ENCODE assay signal across 12 cellular contexts in genomic region chr2:174325373-174325772, GRCh38. TPM values are rescaled to one million over a fixed set of nuclear protein-coding genes. Genes with fewer than 3 reads are reported as not detected.
DNase-seq lines count a peak whose midpoint lies in the region; ATAC-seq, FAIRE-seq and TF ChIP-seq lines count a peak whose summit lies in the region.
"Had no signal": no experiment of that assay in that cellular context is flagged by ENCODE, and none has a peak within 500 bp of the region (broad histone marks: within the 10 kb centered on the region; RNA-seq: fewer than 3 reads in every experiment).

No MANE protein-coding gene starts in this region.

- H3K4me3 Mint-ChIP-seq in CD4-positive, alpha-beta T cell = peak overlapping the region; percentile 58
- peak overlapping the region; percentile 77 for H3K4me3 Mint-ChIP-seq in mesothelial cell of epicardium
- no peak overlapping the region for H3K4me3 Mint-ChIP-seq in activated CD8-positive, alpha-beta memory T cell treated with anti-CD3 and anti-CD28 coated beads, Interleukin-2, amount 10 ng/mL, durations not matched to agents 7 days and 5 days

- H3K4me1 ChIP-seq in HEK293 (ENCODE audit: control insufficient read depth, insufficient read depth, low read length) = no peaks in the 10 kb centered on the region
- peaks cover 8 to 24% of the 10 kb centered on the region in 2 experiments; a peak in 3 of 5 replicates for H3K4me1 ChIP-seq in K562 (replicated peaks in 1 of 2; ENCODE audit: control insufficient read depth in 2 of 2, insufficient read depth in 2 of 2, low read length in 2 of 2)
- peaks cover 10% of the 10 kb centered on the region for H3K4me1 ChIP-seq in mammary epithelial cell (ENCODE audit: insufficient read depth, low read length)

- H3K27ac Mint-ChIP-seq in CD4-positive, alpha-beta T cell = no peak overlapping the region
- no peak overlapping the region for H3K27ac Mint-ChIP-seq in mesothelial cell of epicardium
- H3K27ac Mint-ChIP-seq in activated CD8-positive, alpha-beta memory T cell treated with anti-CD3 and anti-CD28 coated beads, Interleukin-2, amount 10 ng/mL, durations not matched to agents 7 days and 5 days = no peak overlapping the region

- WGBS in K562 (ENCODE audit: insufficient coverage, low coverage, missing lambda C conversion rate) = 88% methylated on average over 13 of the region's 16 CpGs
- 97% methylated on average over 10 of the region's 16 CpGs for WGBS in mammary epithelial cell (ENCODE audit: low coverage, missing lambda C conversion rate)

- dilution Hi-C loops in mammary epithelial cell (cut with HindIII; ENCODE audit: low sequenced_read_pairs) = no loop called here

- TF ChIP-seq RAD21 in K562 (CRISPR knock-in tag; conservative IDR thresholded peaks at IDR 0.05 in 1 of 2, IDR thresholded peaks at IDR 0.05 in 1 of 2) = no peak

- FAIRE-seq in K562 (lab: Jason Lieb, UNC) = no peak
- FAIRE-seq: endometrium had no signal

- peak overlapping the region in 1 of 2 experiments; percentile 63; a peak in 3 of 4 replicates for H3K9ac ChIP-seq in K562 (ENCODE audit: insufficient read depth in 1 of 2, low read depth in 2 of 2, low read length in 2 of 2)
- no peak overlapping the region for H3K9ac ChIP-seq in mammary epithelial cell (ENCODE audit: insufficient read depth, low read length)
- H3K9ac ChIP-seq: BLaER1 treated with 17β-estradiol and CSF1 and Interleukin-3, amounts not matched to agents 10 nM and 100 nM had no signal

- H3K36me3 ChIP-seq in HEK293 (ENCODE audit: control insufficient read depth in 2 of 2, insufficient read depth in 1 of 2, low read length in 2 of 2) (no peaks in the 10 kb centered on the region), K562 (ENCODE audit: control insufficient read depth, insufficient read depth, low read length) (no peaks in the 10 kb centered on the region), mammary epithelial cell (ENCODE audit: insufficient read depth, low read length) (no peaks in the 10 kb centered on the region)
- H3K36me3 ChIP-seq: ascending aorta; BLaER1 treated with 17β-estradiol and CSF1 and Interleukin-3, amounts not matched to agents 10 nM and 100 nM had no signal

- H4K20me1 ChIP-seq in K562 (replicated peaks; ENCODE audit: control insufficient read depth, insufficient read depth, low read length) = no peaks in the 10 kb centered on the region
- no peaks in the 10 kb centered on the region for H4K20me1 ChIP-seq in mammary epithelial cell (ENCODE audit: insufficient read depth, low read length)

- H3K4me3 ChIP-seq in HEK293 (ENCODE audit: low read depth, low read length) = no peak overlapping the region
- H3K4me3 ChIP-seq in K562 = no peak overlapping the region; the same call in 1 of the 2 replicates
- H3K4me3 ChIP-seq in mammary epithelial cell (replicated peaks in 1 of 3; ENCODE audit: insufficient read depth in 1 of 3, low read depth in 2 of 3, low read length in 3 of 3) = no peak overlapping the region

- H3K4me2 ChIP-seq in K562 (ENCODE audit: insufficient read depth, low read length) (peak overlapping the region; percentile 80), mammary epithelial cell (ENCODE audit: insufficient read depth, low read depth, low read length) (no peak overlapping the region)

- no peaks in the 10 kb centered on the region for H3K9me3 Mint-ChIP-seq in CD4-positive, alpha-beta T cell
- no peaks in the 10 kb centered on the region for H3K9me3 Mint-ChIP-seq in mesothelial cell of epicardium
- no peaks in the 10 kb centered on the region for H3K9me3 Mint-ChIP-seq in activated CD8-positive, alpha-beta memory T cell treated with anti-CD3 and anti-CD28 coated beads, Interleukin-2, amount 10 ng/mL, durations not matched to agents 7 days and 5 days (ENCODE audit: low read depth)

- peaks cover 96% of the 10 kb centered on the region for H3K27me3 Mint-ChIP-seq in CD4-positive, alpha-beta T cell
- H3K27me3 Mint-ChIP-seq in mesothelial cell of epicardium (ENCODE audit: low read depth) = peaks cover 57% of the 10 kb centered on the region
- peaks cover 90% of the 10 kb centered on the region for H3K27me3 Mint-ChIP-seq in activated CD8-positive, alpha-beta memory T cell treated with anti-CD3 and anti-CD28 coated beads, Interleukin-2, amount 10 ng/mL, durations not matched to agents 7 days and 5 days

- H3K4me1 Mint-ChIP-seq in CD4-positive, alpha-beta T cell (ENCODE audit: low read depth) = peaks cover 34% of the 10 kb centered on the region
- H3K4me1 Mint-ChIP-seq in mesothelial cell of epicardium = peaks cover 37% of the 10 kb centered on the region
- peaks cover 22% of the 10 kb centered on the region for H3K4me1 Mint-ChIP-seq in activated CD8-positive, alpha-beta memory T cell treated with anti-CD3 and anti-CD28 coated beads, Interleukin-2, amount 10 ng/mL, durations not matched to agents 7 days and 5 days

- no peak for ATAC-seq in CD4-positive, alpha-beta T cell (ENCODE audit: poor library complexity)
- ATAC-seq in K562 = peak; percentile 33
- no peak for ATAC-seq in activated CD8-positive, alpha-beta memory T cell treated with anti-CD3 and anti-CD28 coated beads, Interleukin-2, amount 10 ng/mL, durations not matched to agents 7 days and 5 days

- H3K36me3 Mint-ChIP-seq in CD4-positive, alpha-beta T cell (ENCODE audit: low read depth) = no peaks in the 10 kb centered on the region
- H3K36me3 Mint-ChIP-seq in mesothelial cell of epicardium = no peaks in the 10 kb centered on the region
- no peaks in the 10 kb centered on the region for H3K36me3 Mint-ChIP-seq in activated CD8-positive, alpha-beta memory T cell treated with anti-CD3 and anti-CD28 coated beads, Interleukin-2, amount 10 ng/mL, durations not matched to agents 7 days and 5 days

- TF ChIP-seq POLR2A in K562 (conservative IDR thresholded peaks at IDR 0.05) = no peak

- CTCF ChIA-PET in CD4-positive, alpha-beta T cell (lab: Charles Lee) = interaction anchor here (1.0 to 2.0 kb wide), 2 partner anchors 11 to 16 kb away, joined by 3 to 7 read pairs; no protein-coding TSS in a partner anchor
- CTCF ChIA-PET in HEK293 (lab: Yijun Ruan, JAX) = no interaction called here
- CTCF ChIA-PET in K562 (lab: Yijun Ruan, JAX; ENCODE audit: low intra/inter-chr PET ratio) = no interaction called here
- CTCF ChIA-PET in mammary epithelial cell (lab: Charles Lee; ENCODE audit: low non-redundant PET) = no interaction called here
- CTCF ChIA-PET in activated CD8-positive, alpha-beta memory T cell treated with anti-CD3 and anti-CD28 coated beads, Interleukin-2, amount 10 ng/mL, durations not matched to agents 7 days and 5 days (lab: Charles Lee) = interaction anchor here (0.8 to 3.5 kb wide), 5 partner anchors 9 to 746 kb away, joined by 3 to 27 read pairs (median 3); no protein-coding TSS in a partner anchor

- no TSS peak for BruUV-seq in K562 (replicated peaks; lab: Mats Ljungman, UMichigan)
- BruUV-seq in mammary epithelial cell (replicated peaks; lab: Mats Ljungman, UMichigan) = no TSS peak

- peak overlapping the region; percentile 87 for H2AFZ ChIP-seq in K562 (ENCODE audit: low read depth, low read length)
- no peak overlapping the region for H2AFZ ChIP-seq in mammary epithelial cell (ENCODE audit: low read depth, low read length)

- H3K9me3 ChIP-seq in CD4-positive, alpha-beta T cell (ENCODE audit: control insufficient read depth, low read length) = no peaks in the 10 kb centered on the region
- no peaks in the 10 kb centered on the region for H3K9me3 ChIP-seq in HEK293 (ENCODE audit: control insufficient read depth, insufficient read depth, low read depth, low read length)
- H3K9me3 ChIP-seq in K562 (replicated peaks; ENCODE audit: control insufficient read depth, insufficient read depth, low read depth, low read length) = no peaks in the 10 kb centered on the region
- no peaks in the 10 kb centered on the region for H3K9me3 ChIP-seq in mammary epithelial cell (replicated peaks; ENCODE audit: insufficient read depth, low read length)
- H3K9me3 ChIP-seq: ascending aorta had no signal

- POLR2A ChIA-PET in CD4-positive, alpha-beta T cell (lab: Charles Lee) = no interaction called here
- POLR2A ChIA-PET in HEK293 (lab: Yijun Ruan, JAX) (interaction anchor here (0.7 to 1.8 kb wide), 2 partner anchors 11 to 77 kb away, joined by 3 to 5 read pairs; partner anchors contain the start of gene OLA1), K562 (lab: Yijun Ruan, JAX) (interaction anchor here (1.1 to 1.9 kb wide), 3 partner anchors 8 to 12 kb away, joined by 3 to 9 read pairs (median 6); no protein-coding TSS in a partner anchor)

- no peak for DNase-seq in CD4-positive, alpha-beta T cell
- DNase-seq in K562 (ENCODE audit: extremely low read depth in 1 of 4, low spot score in 3 of 4) (peak in 1 of 4 experiments; percentile 27), mesothelial cell of epicardium (ENCODE audit: low spot score in 2 of 2, unreplicated experiment in 2 of 2) (no peak), mammary epithelial cell (no peak)
- no peak for DNase-seq in stimulated activated naive CD4-positive, alpha-beta T cell treated with Interleukin-2 at 50 U/mL for 16 hours (lab: John Stamatoyannopoulos, UW)
- DNase-seq in NK-92 treated with Interleukin-12 subunit alpha and Interleukin-12 subunit beta, amount 100 ng/mL, for 24 hours (lab: John Stamatoyannopoulos, UW) = no peak
- no peak for DNase-seq in activated CD8-positive, alpha-beta memory T cell treated with anti-CD3 and anti-CD28 coated beads, Interleukin-2, amount 10 ng/mL, durations not matched to agents 7 days and 5 days
- DNase-seq: activated CD4-positive, alpha-beta T cell treated with anti-CD3 and anti-CD28 coated beads, Interleukin-2, amount 50 U/mL, for 4 hours had no signal

- H3K27me3 ChIP-seq in CD4-positive, alpha-beta T cell (ENCODE audit: control insufficient read depth, insufficient read depth, low read length) = peaks cover 75% of the 10 kb centered on the region
- H3K27me3 ChIP-seq in K562 (ENCODE audit: control insufficient read depth in 2 of 2, insufficient read depth in 2 of 2, low read length in 2 of 2) = peaks cover 20 to 26% of the 10 kb centered on the region in 2 experiments
- H3K27me3 ChIP-seq in mammary epithelial cell (ENCODE audit: insufficient read depth, low read length) = peaks cover 29% of the 10 kb centered on the region

- no peak for TF ChIP-seq EP300 in K562 (IDR thresholded peaks at IDR 0.05; ENCODE audit: low read length)

- intact Hi-C loops in CD4-positive, alpha-beta T cell (cut with DNase I, micrococcal nuclease) = loop anchor here in 1 of 2 experiments (5.0 kb wide), 1 partner anchor 78 kb away; the partner anchor contains the start of gene OLA1
- intact Hi-C loops in K562 (cut with micrococcal nuclease) (no loop called here), mammary epithelial cell (cut with micrococcal nuclease) (no loop called here)

- H3K27ac ChIP-seq in CD4-positive, alpha-beta T cell (ENCODE audit: low read depth, low read length) = no peak overlapping the region
- H3K27ac ChIP-seq in HEK293 (ENCODE audit: extremely low read depth, low read depth, low read length) (no peak overlapping the region), K562 (ENCODE audit: extremely low read depth, low read depth, low read length) (peak overlapping the region; percentile 54; the same call in 2 of the 3 replicates), mammary epithelial cell (ENCODE audit: insufficient read depth, low read depth, low read length) (no peak overlapping the region)
- H3K27ac ChIP-seq: ascending aorta; BLaER1 treated with 17β-estradiol and CSF1 and Interleukin-3, amounts not matched to agents 10 nM and 100 nM had no signal

- H3K79me2 ChIP-seq in K562 (ENCODE audit: control insufficient read depth, insufficient read depth, low read length) (no peaks in the 10 kb centered on the region), mammary epithelial cell (ENCODE audit: insufficient read depth, low read length) (no peaks in the 10 kb centered on the region)

- in situ Hi-C loops in K562 (cut with MboI) = loop anchor here (10.0 kb wide), 1 partner anchor 171 kb away; no protein-coding TSS in a partner anchor
- in situ Hi-C loops in mammary epithelial cell (cut with MboI; ENCODE audit: low sequenced_read_pairs in 2 of 2) = loop anchor here (25.0 kb wide), 2 partner anchors 138 to 163 kb away; no protein-coding TSS in a partner anchor

- H3K9me1 ChIP-seq in K562 (ENCODE audit: control insufficient read depth, insufficient read depth, low read length) = no peaks in the 10 kb centered on the region

- TF ChIP-seq CTCF in CD4-positive, alpha-beta T cell (IDR thresholded peaks at IDR 0.05) = no peak
- TF ChIP-seq CTCF in HEK293 (tag by site-specific recombination; IDR thresholded peaks at IDR 0.05) (no peak), K562 (IDR thresholded peaks at IDR 0.05 in 2 of 3, conservative IDR thresholded peaks at IDR 0.05 in 1 of 3; ENCODE audit: insufficient read depth in 2 of 3, low read depth in 1 of 3, low read length in 3 of 3) (no peak), mesothelial cell of epicardium (IDR thresholded peaks at IDR 0.05; ENCODE audit: unreplicated experiment) (no peak), mammary epithelial cell (conservative IDR thresholded peaks at IDR 0.05 in 1 of 2, IDR thresholded peaks at IDR 0.05 in 1 of 2; ENCODE audit: extremely low read depth in 1 of 2, insufficient read depth in 1 of 2, low read depth in 1 of 2, low read length in 2 of 2) (no peak)

RNA-seq across cellular contexts. Expression of gene SP9, which starts 9.4 kb away (rescaled TPM):
- not detected for total RNA-seq in CD4-positive, alpha-beta T cell
- total RNA-seq in K562 (2011; cell fraction: chromatin; rRNA removed; ENCODE audit: low replicate concordance) = 0.67 and 0.83 TPM in 2 replicates
- total RNA-seq in K562 (2011; cell fraction: nucleolus; rRNA removed) = 0.66 and 0.67 TPM in 2 replicates
- 0.44 and 0.84 TPM in 2 replicates for total RNA-seq in K562 (2011; cell fraction: nucleoplasm; rRNA removed)
- total RNA-seq in K562 (2014; rRNA removed) (0.05 and 0.41 TPM in 2 replicates), K562 (2014; rRNA removed; fragmentation: Illumina TruSeq; extraction: Trizol) (0.06 TPM in 1 of 2 replicates, not detected in the other), K562 (2015; rRNA removed; fragmentation: Illumina TruSeq; extraction: Trizol) (0.04 TPM in 1 of 2 replicates, not detected in the other), K562 (2021) (0.18 and 0.20 TPM in 2 replicates), mesothelial cell of epicardium (1.1 to 1.4 TPM (median 1.3 TPM) in 3 replicates), mammary epithelial cell (under 1 TPM in 1 of 2 donors, not detected in 1; under 0.01 TPM)
- polyA plus RNA-seq in K562 (2011; rRNA removed) (0.15 and 0.23 TPM in 2 replicates), K562 (2014; fragmentation: Illumina TruSeq; extraction: Trizol) (0.07 TPM in 2 replicates), K562 (2014; fragmentation: Nextera tagmentation; extraction: Ambion mirVana) (not detected), K562 (2014; rRNA removed) (0.20 and 0.23 TPM in 2 replicates), mammary epithelial cell (not detected)
- polyA plus RNA-seq in K562 (2011; cell fraction: cytosol; rRNA removed) = 0.32 and 0.55 TPM in 2 replicates
- 1.1 and 1.2 TPM in 2 replicates for polyA plus RNA-seq in K562 (2011; cell fraction: nucleus; rRNA removed)
- polyA plus RNA-seq in K562 (2012) = 0.09 and 0.14 TPM in 2 replicates
- polyA minus RNA-seq in K562 (2011; rRNA and poly(A)+ RNA removed) = 0.12 TPM in 1 of 2 replicates, not detected in the other
- 0.29 and 0.82 TPM in 2 replicates for polyA minus RNA-seq in K562 (2011; cell fraction: cytosol; rRNA and poly(A)+ RNA removed)
- polyA minus RNA-seq in K562 (2011; cell fraction: nucleus; rRNA and poly(A)+ RNA removed) = 0.81 and 1.9 TPM in 2 replicates
- not detected for polyA minus RNA-seq in mammary epithelial cell
- not detected for total RNA-seq in activated CD8-positive, alpha-beta memory T cell treated with anti-CD3 and anti-CD28 coated beads, Interleukin-2, amount 10 ng/mL, durations not matched to agents 7 days and 5 days
- total RNA-seq: ascending aorta had no signal

Comparison
In these comparisons a context has a peak if more than half of its experiments do, and no peak if none do; other contexts are left out.
1. CTCF ChIA-PET loops: an anchor here in CD4-positive, alpha-beta T cell (1.0 to 2.0 kb wide) and activated CD8-positive, alpha-beta memory T cell treated with anti-CD3 and anti-CD28 coated beads, Interleukin-2, amount 10 ng/mL, durations not matched to agents 7 days and 5 days (0.8 to 3.5 kb wide); none called in HEK293, K562 and mammary epithelial cell.